In the genomic region with DNA sequence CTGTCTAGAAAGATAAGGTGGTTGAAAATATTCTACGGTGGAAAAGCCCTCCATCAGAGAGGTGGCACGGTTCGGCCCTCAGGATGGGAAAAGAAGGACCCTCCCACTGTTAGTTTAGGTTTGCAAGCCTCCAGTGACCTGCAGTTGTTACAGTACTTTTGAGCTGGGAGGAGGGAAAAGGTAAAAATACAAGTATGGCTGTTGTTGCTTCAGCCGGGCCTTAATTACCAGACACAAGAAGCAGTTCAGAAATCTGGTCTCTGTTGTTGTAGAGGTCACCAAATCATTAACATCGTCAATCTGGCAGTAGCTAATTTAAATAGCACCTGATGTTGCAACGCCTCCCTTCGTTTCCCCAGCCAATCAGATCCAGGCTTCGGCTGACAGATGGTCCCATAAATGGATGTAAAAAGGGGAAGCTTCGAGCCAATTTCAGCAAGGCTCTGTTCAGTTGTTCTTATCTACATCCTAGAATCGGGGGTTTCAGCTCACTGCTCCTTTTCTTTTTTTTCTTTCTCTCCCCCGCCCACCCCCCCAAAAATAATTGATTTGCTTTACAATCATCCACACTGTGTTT, we compare ENCODE assay signal across 12 cellular contexts. TPM values are rescaled to one million over a fixed set of nuclear protein-coding genes. Genes with fewer than 3 reads are reported as not detected.
DNase-seq lines count a peak whose midpoint lies in the region; ATAC-seq, FAIRE-seq and TF ChIP-seq lines count a peak whose summit lies in the region.
"Had no signal": no experiment of that assay in that cellular context is flagged by ENCODE, and none has a peak within 500 bp of the region (broad histone marks: within the 10 kb centered on the region; RNA-seq: fewer than 3 reads in every experiment).

A gene (plus strand): TSS at position 424 of the 577 bp plus-strand sequence. CDS start 270 bp downstream, outside the sequence.

- H4K5ac ChIP-seq in H9 (ENCODE audit: insufficient read length, low read depth, low read length), result no peak within 1 kb of the TSS

- H2AFZ ChIP-seq in H9 (ENCODE audit: low read length) (no peak within 1 kb of the TSS), neuron (ENCODE audit: low read depth, low read length) (no peak within 1 kb of the TSS), mammary epithelial cell (ENCODE audit: low read depth, low read length) (no peak within 1 kb of the TSS)

- ATAC-seq in activated naive CD8-positive, alpha-beta T cell treated with anti-CD3 and anti-CD28 coated beads, Interleukin-2, amount 50 U/mL, for 24 hours, result no peak
- ATAC-seq in GM18511 (IDR thresholded peaks at IDR 0.05; ENCODE audit: unreplicated experiment), result no peak
- ATAC-seq: lower lobe of right lung had no signal

- H3K27ac ChIP-seq in H9 (ENCODE audit: insufficient read length, low read depth, low read length) (no peak within 1 kb of the TSS), mammary epithelial cell (ENCODE audit: insufficient read depth, low read depth, low read length) (no peak within 1 kb of the TSS)
- H3K27ac ChIP-seq: lower lobe of right lung had no signal

- no peaks in the 10 kb centered on the region for H3K9me3 ChIP-seq in H9 (ENCODE audit: control insufficient read depth, low read depth, low read length)
- no peaks in the 10 kb centered on the region for H3K9me3 ChIP-seq in neuron (ENCODE audit: low read length)
- H3K9me3 ChIP-seq in mammary epithelial cell (replicated peaks; ENCODE audit: insufficient read depth, low read length), result no peaks in the 10 kb centered on the region
- H3K9me3 ChIP-seq: lower lobe of right lung had no signal

- no peak within 1 kb of the TSS for H3K18ac ChIP-seq in H9 (ENCODE audit: insufficient read length, low read depth, low read length)

- intact Hi-C loops in mammary epithelial cell (cut with micrococcal nuclease), result no loop called here

- CTCF ChIA-PET in mammary epithelial cell (lab: Charles Lee; ENCODE audit: low non-redundant PET), result no interaction called here

- H3K79me2 ChIP-seq in H9 (ENCODE audit: insufficient read depth, low read length), result no peaks in the 10 kb centered on the region
- H3K79me2 ChIP-seq in mammary epithelial cell (ENCODE audit: insufficient read depth, low read length), result no peaks in the 10 kb centered on the region

- H3K9me3 Mint-ChIP-seq in H9, result peaks cover 0 to 88% of the 10 kb centered on the region in 2 experiments; a peak in 2 of 5 replicates
- no peaks in the 10 kb centered on the region for H3K9me3 Mint-ChIP-seq in activated naive CD8-positive, alpha-beta T cell treated with anti-CD3 and anti-CD28 coated beads, Interleukin-2, amount 50 U/mL, for 24 hours

- H3T11ph ChIP-seq in H9 (ENCODE audit: low read length), result no peak within 1 kb of the TSS

- no peak within 1 kb of the TSS for H2BK5ac ChIP-seq in H9 (ENCODE audit: insufficient read length, low read length)

- H2BK12ac ChIP-seq in H9 (ENCODE audit: insufficient read length, low read depth, low read length), result no peak within 1 kb of the TSS

- H3K79me1 ChIP-seq in H9 (ENCODE audit: insufficient read depth, low read depth, low read length, poor library complexity, severe bottlenecking), result no peaks in the 10 kb centered on the region

- H3K27me3 Mint-ChIP-seq in H9 (ENCODE audit: low read depth), result no peaks in the 10 kb centered on the region; the same call in 1 of the 2 replicates
- H3K27me3 Mint-ChIP-seq in activated naive CD8-positive, alpha-beta T cell treated with anti-CD3 and anti-CD28 coated beads, Interleukin-2, amount 50 U/mL, for 24 hours, result peaks cover 43% of the 10 kb centered on the region

- H3K4me2 ChIP-seq in H9 (ENCODE audit: insufficient read depth, insufficient read length, low read length) (peak within 1 kb of the TSS; percentile 40), mammary epithelial cell (ENCODE audit: insufficient read depth, low read depth, low read length) (no peak within 1 kb of the TSS)

- DNase-seq in H9 (peak; percentile 35), NCI-H2171 treated with DMSO at 0.1 percent for 48 hours (lab: John Stamatoyannopoulos, UW) (peak; percentile 98), GM19239 (ENCODE audit: insufficient read length, low spot score) (no peak), OCI-M2 (lab: John Stamatoyannopoulos, UW; ENCODE audit: unreplicated experiment) (no peak), mammary epithelial cell (no peak)
- DNase-seq in activated naive CD8-positive, alpha-beta T cell treated with anti-CD3 and anti-CD28 coated beads, Interleukin-2, amount 50 U/mL, for 24 hours, result no peak
- DNase-seq: lower lobe of right lung, RPMI8226 had no signal

- no peak within 1 kb of the TSS for H3K23ac ChIP-seq in H9 (ENCODE audit: insufficient read length, low read depth, low read length)

- in situ Hi-C loops in mammary epithelial cell (cut with MboI; ENCODE audit: low sequenced_read_pairs in 2 of 2), result no loop called here

- no peak within 1 kb of the TSS for H2BK120ac ChIP-seq in H9 (ENCODE audit: low read depth, low read length, poor library complexity, severe bottlenecking)

- WGBS in H9 (ENCODE audit: extremely low coverage, insufficient read length, low lambda C conversion rate), result no CpG with 5 or more reads among the region's 11 CpGs
- WGBS in mammary epithelial cell (ENCODE audit: low coverage, missing lambda C conversion rate), result 47% methylated on average over 9 of the region's 11 CpGs

- H2BK15ac ChIP-seq in H9 (ENCODE audit: low read depth, low read length), result no peak within 1 kb of the TSS

- no peak within 1 kb of the TSS for H3K14ac ChIP-seq in H9 (ENCODE audit: insufficient read depth, low read length)

- H4K20me1 ChIP-seq in H9 (ENCODE audit: control insufficient read depth, insufficient read depth, insufficient read length), result no peaks in the 10 kb centered on the region
- no peaks in the 10 kb centered on the region for H4K20me1 ChIP-seq in mammary epithelial cell (ENCODE audit: insufficient read depth, low read length)

- no peaks in the 10 kb centered on the region for H3K27me3 ChIP-seq in H9 (ENCODE audit: insufficient read depth, low read length)
- no peaks in the 10 kb centered on the region for H3K27me3 ChIP-seq in neuron (ENCODE audit: insufficient read depth, low read length)
- peaks cover 11% of the 10 kb centered on the region for H3K27me3 ChIP-seq in mammary epithelial cell (ENCODE audit: insufficient read depth, low read length)

- TF ChIP-seq CTCF in H9 (conservative IDR thresholded peaks at IDR 0.05) (no peak), mammary epithelial cell (conservative IDR thresholded peaks at IDR 0.05 in 1 of 2, IDR thresholded peaks at IDR 0.05 in 1 of 2; ENCODE audit: extremely low read depth in 1 of 2, insufficient read depth in 1 of 2, low read depth in 1 of 2, low read length in 2 of 2) (no peak)

- no peak within 1 kb of the TSS for H4K91ac ChIP-seq in H9 (ENCODE audit: insufficient read length, low read depth, low read length)

- no peak within 1 kb of the TSS for H4K8ac ChIP-seq in H9 (replicated peaks; ENCODE audit: insufficient read length, low read depth, low read length)

- dilution Hi-C loops in mammary epithelial cell (cut with HindIII; ENCODE audit: low sequenced_read_pairs), result no loop called here

- H3K27ac Mint-ChIP-seq in H9, result peak within 1 kb of the TSS in 1 of 3 experiments; percentile 21; a peak in 1 of 7 replicates
- H3K27ac Mint-ChIP-seq in activated naive CD8-positive, alpha-beta T cell treated with anti-CD3 and anti-CD28 coated beads, Interleukin-2, amount 50 U/mL, for 24 hours, result no peak within 1 kb of the TSS

- H3K4me3 Mint-ChIP-seq in H9, result no peak within 1 kb of the TSS; a peak in 1 of 5 replicates
- peak within 1 kb of the TSS; percentile 29 for H3K4me3 Mint-ChIP-seq in activated naive CD8-positive, alpha-beta T cell treated with anti-CD3 and anti-CD28 coated beads, Interleukin-2, amount 50 U/mL, for 24 hours

- BruUV-seq in mammary epithelial cell (replicated peaks; lab: Mats Ljungman, UMichigan), result no TSS peak

- H3K9ac ChIP-seq in H9 (ENCODE audit: extremely low read depth, insufficient read length, low read length), result no peak within 1 kb of the TSS
- H3K9ac ChIP-seq in mammary epithelial cell (ENCODE audit: insufficient read depth, low read length), result no peak within 1 kb of the TSS

- H3K36me3 ChIP-seq in neuron (ENCODE audit: insufficient read depth, low read length) (no peaks in the 10 kb centered on the region), mammary epithelial cell (ENCODE audit: insufficient read depth, low read length) (no peaks in the 10 kb centered on the region)
- H3K36me3 ChIP-seq: lower lobe of right lung had no signal

- peaks cover 0 to 31% (median 0%) of the 10 kb centered on the region in 3 experiments; a peak in 2 of 7 replicates for H3K36me3 Mint-ChIP-seq in H9 (ENCODE audit: insufficient read depth in 1 of 3, low read depth in 3 of 3)
- H3K36me3 Mint-ChIP-seq in activated naive CD8-positive, alpha-beta T cell treated with anti-CD3 and anti-CD28 coated beads, Interleukin-2, amount 50 U/mL, for 24 hours (ENCODE audit: low read depth), result no peaks in the 10 kb centered on the region

- H3K4me3 ChIP-seq in neuron (ENCODE audit: low read length), result peak within 1 kb of the TSS; percentile 26
- no peak within 1 kb of the TSS for H3K4me3 ChIP-seq in mammary epithelial cell (replicated peaks in 1 of 3; ENCODE audit: insufficient read depth in 1 of 3, low read depth in 2 of 3, low read length in 3 of 3)
- H3K4me3 ChIP-seq: lower lobe of right lung had no signal

- FAIRE-seq in GM19239 (lab: Jason Lieb, UNC), result no peak
- FAIRE-seq: endothelial cell of umbilical vein had no signal

- H3K4ac ChIP-seq in H9 (ENCODE audit: low read depth, low read length), result no peak within 1 kb of the TSS

- no peak within 1 kb of the TSS for H3K56ac ChIP-seq in H9 (ENCODE audit: insufficient read length, low read depth, low read length)

- peaks cover 0 to 5% of the 10 kb centered on the region in 2 experiments; a peak in 1 of 4 replicates for H3K4me1 Mint-ChIP-seq in H9
- H3K4me1 Mint-ChIP-seq in activated naive CD8-positive, alpha-beta T cell treated with anti-CD3 and anti-CD28 coated beads, Interleukin-2, amount 50 U/mL, for 24 hours, result peaks cover 22% of the 10 kb centered on the region

- H3K23me2 ChIP-seq in H9 (ENCODE audit: insufficient read length, low read depth, low read length, poor library complexity, severe bottlenecking), result no peaks in the 10 kb centered on the region

- no peak within 1 kb of the TSS for H2AK5ac ChIP-seq in H9 (ENCODE audit: insufficient read length, low read length)

- H3K4me1 ChIP-seq in H9 (ENCODE audit: insufficient read depth, low read length), result peaks cover 3% of the 10 kb centered on the region; the same call in 1 of the 2 replicates
- H3K4me1 ChIP-seq in neuron (ENCODE audit: insufficient read depth, low read length), result peaks cover 27% of the 10 kb centered on the region
- H3K4me1 ChIP-seq in mammary epithelial cell (ENCODE audit: insufficient read depth, low read length), result no peaks in the 10 kb centered on the region
- H3K4me1 ChIP-seq: lower lobe of right lung had no signal

- H2BK20ac ChIP-seq in H9 (ENCODE audit: low read depth, low read length, poor library complexity, severe bottlenecking), result no peak within 1 kb of the TSS

RNA-seq across cellular contexts. Expression of the gene that starts here (rescaled TPM):
- total RNA-seq in H9 (2021) (not detected in 2 replicates), mammary epithelial cell (not detected)
- polyA plus RNA-seq in mammary epithelial cell, result not detected
- not detected for polyA minus RNA-seq in mammary epithelial cell
- total RNA-seq: endothelial cell of umbilical vein, lower lobe of right lung, ureter had no signal
- polyA plus RNA-seq: endothelial cell of umbilical vein had no signal

Comparison
In these comparisons a context has a peak if more than half of its experiments do, and no peak if none do; other contexts are left out.
1. Peak in DNase-seq and H3K4me2 ChIP-seq in H9; RNA of the gene not detected or under 1 TPM.